ENCODE assay signal across 22 cellular contexts in genomic region chr4:54861201-54861600, GRCh38.
A peak's percentile ranks its signal among the peaks of the same experiment; 100 is the strongest.
DNase-seq lines count a peak whose midpoint lies in the region; ATAC-seq and TF ChIP-seq lines count a peak whose summit lies in the region.
"Had no signal": no experiment of that assay in that cellular context is flagged by ENCODE, and none has a peak within 500 bp of the region (broad histone marks: within the 10 kb centered on the region; RNA-seq: fewer than 3 reads in every experiment).

No MANE protein-coding gene starts in this region.

- H3K4me1 Mint-ChIP-seq in GM23338 = no peaks in the 10 kb centered on the region
- peaks cover 16% of the 10 kb centered on the region for H3K4me1 Mint-ChIP-seq in chondrocyte (ENCODE audit: low read depth)
- H3K4me1 Mint-ChIP-seq: CD14-positive monocyte; CD4-positive, alpha-beta memory T cell; CD4-positive, CD25-positive, alpha-beta regulatory T cell; CD8-positive, alpha-beta memory T cell had no signal

- H3F3A ChIP-seq in GM23338 (replicated peaks; ENCODE audit: low read depth) = no peaks in the 10 kb centered on the region

- H3K27ac ChIP-seq in GM23338 (ENCODE audit: low read depth) = no peak overlapping the region
- H3K27ac ChIP-seq: 22Rv1, A549, BLaER1 had no signal

- no peaks in the 10 kb centered on the region for H3K27me3 Mint-ChIP-seq in GM23338 (ENCODE audit: insufficient read depth, low read depth, poor library complexity)
- H3K27me3 Mint-ChIP-seq in chondrocyte (ENCODE audit: low read depth) = peaks cover 23% of the 10 kb centered on the region
- H3K27me3 Mint-ChIP-seq: CD4-positive, CD25-positive, alpha-beta regulatory T cell had no signal

- no peak overlapping the region for H3K4me3 ChIP-seq in GM23338
- H3K4me3 ChIP-seq: A549, BLaER1 had no signal

- no peaks in the 10 kb centered on the region for H3K9me3 Mint-ChIP-seq in GM23338
- H3K9me3 Mint-ChIP-seq in chondrocyte (ENCODE audit: low read depth) = no peaks in the 10 kb centered on the region
- H3K9me3 Mint-ChIP-seq: CD8-positive, alpha-beta memory T cell had no signal

- H3K36me3 Mint-ChIP-seq in GM23338 (ENCODE audit: low read depth) = no peaks in the 10 kb centered on the region
- H3K36me3 Mint-ChIP-seq in chondrocyte (ENCODE audit: low read depth) = peaks cover 1% of the 10 kb centered on the region
- H3K36me3 Mint-ChIP-seq: CD14-positive monocyte; CD4-positive, alpha-beta memory T cell; CD4-positive, CD25-positive, alpha-beta regulatory T cell; CD8-positive, alpha-beta memory T cell had no signal

- H3K36me3 ChIP-seq in GM23338 (ENCODE audit: insufficient read depth) = no peaks in the 10 kb centered on the region
- H3K36me3 ChIP-seq: BE2C, BLaER1 had no signal

- H3K27ac Mint-ChIP-seq in GM23338 (no peak overlapping the region), chondrocyte (ENCODE audit: unreplicated experiment) (peak overlapping the region; percentile 33)
- H3K27ac Mint-ChIP-seq: CD14-positive monocyte; CD4-positive, alpha-beta memory T cell; CD4-positive, CD25-positive, alpha-beta regulatory T cell; CD8-positive, alpha-beta memory T cell had no signal

- H3K4me2 ChIP-seq in GM23338 = no peak overlapping the region
- H3K4me2 ChIP-seq: A549, BLaER1 had no signal

- H3K4me3 Mint-ChIP-seq in GM23338 (no peak overlapping the region), chondrocyte (ENCODE audit: unreplicated experiment) (no peak overlapping the region)
- H3K4me3 Mint-ChIP-seq: CD14-positive monocyte; CD4-positive, alpha-beta memory T cell; CD4-positive, CD25-positive, alpha-beta regulatory T cell; CD8-positive, alpha-beta memory T cell had no signal

- ATAC-seq in GM23338 = no peak
- no peak for ATAC-seq in GM18517 (IDR thresholded peaks at IDR 0.05; ENCODE audit: unreplicated experiment)
- ATAC-seq: A549 had no signal

- DNase-seq in AG20443 (ENCODE audit: low spot score) (peak; percentile 19), GM23338 (ENCODE audit: low spot score) (no peak), chondrocyte (ENCODE audit: low spot score) (no peak), cortex of kidney (lab: John Stamatoyannopoulos, UW) (no peak), SW480 (ENCODE audit: low spot score) (no peak)
- DNase-seq: BE2C; C1 segment of cervical spinal cord; CD4-positive, alpha-beta memory T cell; CD4-positive, CD25-positive, alpha-beta regulatory T cell; CD8-positive, alpha-beta memory T cell; COR-L47; DMS 273 treated with DMSO at 0.1 percent for 48 hours; DMS153; DMS53; DMS79; DND-41; GF-D8 had no signal

- no peaks in the 10 kb centered on the region; the same call in 1 of the 2 replicates for H3K9me2 ChIP-seq in GM23338 (ENCODE audit: insufficient read depth)

- H2AFZ ChIP-seq in GM23338 = peak overlapping the region; percentile 9; the same call in 1 of the 2 replicates

- no peaks in the 10 kb centered on the region for H3K4me1 ChIP-seq in GM23338 (ENCODE audit: insufficient read depth)
- H3K4me1 ChIP-seq: A549, BE2C, BLaER1 had no signal

- H3K27me3 ChIP-seq in GM23338 (ENCODE audit: insufficient read depth) = no peaks in the 10 kb centered on the region
- H3K27me3 ChIP-seq: BE2C, BLaER1 had no signal

- H4K20me1 ChIP-seq in GM23338 (replicated peaks; ENCODE audit: insufficient read depth) = no peaks in the 10 kb centered on the region
- H4K20me1 ChIP-seq: BLaER1 had no signal

- TF ChIP-seq CTCF in GM23338 (conservative IDR thresholded peaks at IDR 0.05; ENCODE audit: low read depth in 2 of 2) = no peak
- TF ChIP-seq CTCF in chondrocyte (IDR thresholded peaks at IDR 0.05) = no peak

- no peaks in the 10 kb centered on the region for H3K79me2 ChIP-seq in GM23338 (replicated peaks; ENCODE audit: insufficient read depth)

TF ChIP-seq in GM23338, 12 proteins besides CTCF, POLR2A, EP300 and RAD21 (continues in another document):
- TF ChIP-seq ETS1 (IDR thresholded peaks at IDR 0.05) (no peak), CREB1 (CRISPR knock-in tag; IDR thresholded peaks at IDR 0.05; ENCODE audit: low read depth) (no peak), ZNF331 (CRISPR knock-in tag; IDR thresholded peaks at IDR 0.05; ENCODE audit: low read depth) (no peak), POLR2AphosphoS5 (IDR thresholded peaks at IDR 0.05; ENCODE audit: low read depth) (no peak), ZNF114 (CRISPR knock-in tag; IDR thresholded peaks at IDR 0.05) (no peak), EZH2phosphoT487 (IDR thresholded peaks at IDR 0.05; ENCODE audit: unreplicated experiment) (no peak), NANOG (IDR thresholded peaks at IDR 0.05; ENCODE audit: borderline replicate concordance) (no peak), JUNB (IDR thresholded peaks at IDR 0.05; ENCODE audit: unreplicated experiment) (no peak), EZH2 (IDR thresholded peaks at IDR 0.05; ENCODE audit: low read depth, unreplicated experiment) (no peak)
- TF ChIP-seq, protein P1, sequence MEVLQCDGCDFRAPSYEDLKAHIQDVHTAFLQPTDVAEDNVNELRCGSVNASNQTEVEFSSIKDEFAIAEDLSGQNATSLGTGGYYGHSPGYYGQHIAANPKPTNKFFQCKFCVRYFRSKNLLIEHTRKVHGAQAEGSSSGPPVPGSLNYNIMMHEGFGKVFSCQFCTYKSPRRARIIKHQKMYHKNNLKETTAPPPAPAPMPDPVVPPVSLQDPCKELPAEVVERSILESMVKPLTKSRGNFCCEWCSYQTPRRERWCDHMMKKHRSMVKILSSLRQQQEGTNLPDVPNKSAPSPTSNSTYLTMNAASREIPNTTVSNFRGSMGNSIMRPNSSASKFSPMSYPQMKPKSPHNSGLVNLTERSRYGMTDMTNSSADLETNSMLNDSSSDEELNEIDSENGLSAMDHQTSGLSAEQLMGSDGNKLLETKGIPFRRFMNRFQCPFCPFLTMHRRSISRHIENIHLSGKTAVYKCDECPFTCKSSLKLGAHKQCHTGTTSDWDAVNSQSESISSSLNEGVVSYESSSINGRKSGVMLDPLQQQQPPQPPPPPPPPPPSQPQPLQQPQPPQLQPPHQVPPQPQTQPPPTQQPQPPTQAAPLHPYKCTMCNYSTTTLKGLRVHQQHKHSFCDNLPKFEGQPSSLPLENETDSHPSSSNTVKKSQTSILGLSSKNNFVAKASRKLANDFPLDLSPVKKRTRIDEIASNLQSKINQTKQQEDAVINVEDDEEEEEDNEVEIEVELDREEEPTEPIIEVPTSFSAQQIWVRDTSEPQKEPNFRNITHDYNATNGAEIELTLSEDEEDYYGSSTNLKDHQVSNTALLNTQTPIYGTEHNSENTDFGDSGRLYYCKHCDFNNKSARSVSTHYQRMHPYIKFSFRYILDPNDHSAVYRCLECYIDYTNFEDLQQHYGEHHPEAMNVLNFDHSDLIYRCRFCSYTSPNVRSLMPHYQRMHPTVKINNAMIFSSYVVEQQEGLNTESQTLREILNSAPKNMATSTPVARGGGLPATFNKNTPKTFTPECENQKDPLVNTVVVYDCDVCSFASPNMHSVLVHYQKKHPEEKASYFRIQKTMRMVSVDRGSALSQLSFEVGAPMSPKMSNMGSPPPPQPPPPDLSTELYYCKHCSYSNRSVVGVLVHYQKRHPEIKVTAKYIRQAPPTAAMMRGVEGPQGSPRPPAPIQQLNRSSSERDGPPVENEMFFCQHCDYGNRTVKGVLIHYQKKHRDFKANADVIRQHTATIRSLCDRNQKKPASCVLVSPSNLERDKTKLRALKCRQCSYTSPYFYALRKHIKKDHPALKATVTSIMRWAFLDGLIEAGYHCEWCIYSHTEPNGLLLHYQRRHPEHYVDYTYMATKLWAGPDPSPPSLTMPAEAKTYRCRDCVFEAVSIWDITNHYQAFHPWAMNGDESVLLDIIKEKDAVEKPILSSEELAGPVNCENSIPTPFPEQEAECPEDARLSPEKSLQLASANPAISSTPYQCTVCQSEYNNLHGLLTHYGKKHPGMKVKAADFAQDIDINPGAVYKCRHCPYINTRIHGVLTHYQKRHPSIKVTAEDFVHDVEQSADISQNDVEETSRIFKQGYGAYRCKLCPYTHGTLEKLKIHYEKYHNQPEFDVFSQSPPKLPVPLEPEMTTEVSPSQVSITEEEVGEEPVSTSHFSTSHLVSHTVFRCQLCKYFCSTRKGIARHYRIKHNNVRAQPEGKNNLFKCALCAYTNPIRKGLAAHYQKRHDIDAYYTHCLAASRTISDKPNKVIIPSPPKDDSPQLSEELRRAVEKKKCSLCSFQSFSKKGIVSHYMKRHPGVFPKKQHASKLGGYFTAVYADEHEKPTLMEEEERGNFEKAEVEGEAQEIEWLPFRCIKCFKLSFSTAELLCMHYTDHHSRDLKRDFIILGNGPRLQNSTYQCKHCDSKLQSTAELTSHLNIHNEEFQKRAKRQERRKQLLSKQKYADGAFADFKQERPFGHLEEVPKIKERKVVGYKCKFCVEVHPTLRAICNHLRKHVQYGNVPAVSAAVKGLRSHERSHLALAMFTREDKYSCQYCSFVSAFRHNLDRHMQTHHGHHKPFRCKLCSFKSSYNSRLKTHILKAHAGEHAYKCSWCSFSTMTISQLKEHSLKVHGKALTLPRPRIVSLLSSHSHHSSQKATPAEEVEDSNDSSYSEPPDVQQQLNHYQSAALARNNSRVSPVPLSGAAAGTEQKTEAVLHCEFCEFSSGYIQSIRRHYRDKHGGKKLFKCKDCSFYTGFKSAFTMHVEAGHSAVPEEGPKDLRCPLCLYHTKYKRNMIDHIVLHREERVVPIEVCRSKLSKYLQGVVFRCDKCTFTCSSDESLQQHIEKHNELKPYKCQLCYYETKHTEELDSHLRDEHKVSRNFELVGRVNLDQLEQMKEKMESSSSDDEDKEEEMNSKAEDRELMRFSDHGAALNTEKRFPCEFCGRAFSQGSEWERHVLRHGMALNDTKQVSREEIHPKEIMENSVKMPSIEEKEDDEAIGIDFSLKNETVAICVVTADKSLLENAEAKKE (CRISPR knock-in tag; IDR thresholded peaks at IDR 0.05) = no peak
